Comparison of ENCODE assay signal across 21 cellular contexts in genomic region chr18:38025433-38026038, GRCh38.
DNase-seq lines count a peak whose midpoint lies in the region; ATAC-seq, FAIRE-seq and TF ChIP-seq lines count a peak whose summit lies in the region.
"Had no signal": no experiment of that assay in that cellular context is flagged by ENCODE, and none has a peak within 500 bp of the region (broad histone marks: within the 10 kb centered on the region; RNA-seq: fewer than 3 reads in every experiment).

No MANE protein-coding gene starts in this region.

- intact Hi-C loops in esophagus squamous epithelium (cut with DNase I) = no loop called here
- intact Hi-C loops in kidney (cut with DNase I) = no loop called here

- peaks cover 10% of the 10 kb centered on the region for H3K4me1 ChIP-seq in HUES48 (ENCODE audit: control insufficient read depth, insufficient read depth, low read length)
- no peaks in the 10 kb centered on the region for H3K4me1 ChIP-seq in esophagus squamous epithelium
- no peaks in the 10 kb centered on the region for H3K4me1 ChIP-seq in kidney (ENCODE audit: control insufficient read depth in 1 of 2, insufficient read depth in 1 of 2, low read depth in 1 of 2, low read length in 2 of 2)
- H3K4me1 ChIP-seq: A549, heart right ventricle, stomach had no signal

- H3K9me3 ChIP-seq in HUES48 (ENCODE audit: control insufficient read depth, insufficient read depth, low read length) (no peaks in the 10 kb centered on the region), esophagus squamous epithelium (no peaks in the 10 kb centered on the region), kidney (ENCODE audit: control insufficient read depth in 1 of 2, low read length in 2 of 2) (no peaks in the 10 kb centered on the region)
- H3K9me3 ChIP-seq: A549, heart right ventricle, stomach had no signal

- in situ Hi-C loops in brain microvascular endothelial cell (cut with HindIII; ENCODE audit: low pct_ligation_motif_present, low sequenced_read_pairs) = no loop called here

- no peak for TF ChIP-seq POLR2A in esophagus squamous epithelium (IDR thresholded peaks at IDR 0.05)

- H3K27me3 ChIP-seq in HUES48 (ENCODE audit: control insufficient read depth, insufficient read depth, low read length) (no peaks in the 10 kb centered on the region), brain microvascular endothelial cell (replicated peaks) (no peaks in the 10 kb centered on the region), kidney epithelial cell (ENCODE audit: control insufficient read depth, insufficient read depth, low read length) (no peaks in the 10 kb centered on the region), esophagus squamous epithelium (no peaks in the 10 kb centered on the region)
- H3K27me3 ChIP-seq: stomach had no signal

- ATAC-seq in HG02571 (IDR thresholded peaks at IDR 0.05; ENCODE audit: unreplicated experiment) = no peak
- ATAC-seq: A549, heart right ventricle had no signal

- no peak overlapping the region for H3K9ac ChIP-seq in HUES48 (ENCODE audit: low read depth, low read length)
- no peak overlapping the region for H3K9ac ChIP-seq in kidney (ENCODE audit: low read length in 2 of 2)

- H3K27ac ChIP-seq in HUES48 (ENCODE audit: low read depth, low read length) (peak overlapping the region; percentile 8), brain microvascular endothelial cell (no peak overlapping the region), esophagus squamous epithelium (no peak overlapping the region), kidney (ENCODE audit: low read depth in 2 of 2, low read length in 2 of 2) (no peak overlapping the region)
- H3K27ac ChIP-seq: A549, C4-2B, heart right ventricle, RWPE1, skin epidermis, stomach had no signal

- WGBS in esophagus squamous epithelium, 2 donors = 53 to 72% methylated on average over 4 of the region's 4 CpGs

- H3K36me3 ChIP-seq in HUES48 (ENCODE audit: control insufficient read depth, insufficient read depth, low read length) (no peaks in the 10 kb centered on the region), brain microvascular endothelial cell (replicated peaks) (no peaks in the 10 kb centered on the region), kidney epithelial cell (ENCODE audit: control insufficient read depth, insufficient read depth, low read length) (no peaks in the 10 kb centered on the region), esophagus squamous epithelium (no peaks in the 10 kb centered on the region), kidney (ENCODE audit: control insufficient read depth in 1 of 2, insufficient read depth in 2 of 2, low read length in 2 of 2) (no peaks in the 10 kb centered on the region)
- H3K36me3 ChIP-seq: heart right ventricle, stomach had no signal

- H3K4me3 ChIP-seq in HUES48 (ENCODE audit: low read depth, low read length) = no peak overlapping the region
- no peak overlapping the region for H3K4me3 ChIP-seq in brain microvascular endothelial cell (ENCODE audit: low read depth, low read length)
- no peak overlapping the region for H3K4me3 ChIP-seq in kidney epithelial cell (ENCODE audit: low read depth, low read length)
- no peak overlapping the region for H3K4me3 ChIP-seq in esophagus squamous epithelium
- H3K4me3 ChIP-seq in kidney (ENCODE audit: low read length in 2 of 2) = no peak overlapping the region
- H3K4me3 ChIP-seq: A549, heart right ventricle, skin epidermis, stomach had no signal

- FAIRE-seq in kidney (lab: Jason Lieb, UNC) = no peak
- FAIRE-seq: A549, GM12891 had no signal

- TF ChIP-seq CTCF in brain microvascular endothelial cell (IDR thresholded peaks at IDR 0.05; ENCODE audit: low read depth, low read length, missing control alignments) (no peak), kidney epithelial cell (IDR thresholded peaks at IDR 0.05; ENCODE audit: insufficient read depth, low read length, poor library complexity, severe bottlenecking) (no peak), esophagus squamous epithelium (IDR thresholded peaks at IDR 0.05) (no peak), kidney (IDR thresholded peaks at IDR 0.05; ENCODE audit: borderline replicate concordance, extremely low read depth, insufficient read depth) (no peak), GM20000 (IDR thresholded peaks at IDR 0.05; ENCODE audit: extremely low read depth, missing control alignments) (no peak)

- peak; percentile 78 for DNase-seq in A172 (ENCODE audit: low spot score)
- peak; percentile 18 for DNase-seq in brain microvascular endothelial cell
- peak; percentile 87 for DNase-seq in kidney epithelial cell (ENCODE audit: low read depth)
- no peak for DNase-seq in esophagus squamous epithelium (lab: John Stamatoyannopoulos, UW)
- no peak for DNase-seq in kidney
- no peak for DNase-seq in GM20000 (ENCODE audit: low spot score)
- DNase-seq: activated CD4-positive, alpha-beta T cell treated with anti-CD3 and anti-CD28 coated beads, Interleukin-2, amount 10 ng/mL, durations not matched to agents 24 days and 14 days; HCEC 1CT; heart right ventricle; KBM-7; NCI-H1930; nephron progenitor cell; stimulated activated CD4-positive, alpha-beta T cell treated with anti-CD3 and anti-CD28 coated beads, Interleukin-4, amount 100 ng/mL, for 24 hours; stomach had no signal

Comparison
In these comparisons a context has a peak if more than half of its experiments do, and no peak if none do; other contexts are left out.
1. DNase-seq: peak in A172 (single experiment), brain microvascular endothelial cell (single experiment) and kidney epithelial cell (single experiment); none in esophagus squamous epithelium (single experiment), kidney (single experiment) and GM20000 (single experiment).